Comparison of ENCODE assay signal across 1 cellular context in the genomic region with DNA sequence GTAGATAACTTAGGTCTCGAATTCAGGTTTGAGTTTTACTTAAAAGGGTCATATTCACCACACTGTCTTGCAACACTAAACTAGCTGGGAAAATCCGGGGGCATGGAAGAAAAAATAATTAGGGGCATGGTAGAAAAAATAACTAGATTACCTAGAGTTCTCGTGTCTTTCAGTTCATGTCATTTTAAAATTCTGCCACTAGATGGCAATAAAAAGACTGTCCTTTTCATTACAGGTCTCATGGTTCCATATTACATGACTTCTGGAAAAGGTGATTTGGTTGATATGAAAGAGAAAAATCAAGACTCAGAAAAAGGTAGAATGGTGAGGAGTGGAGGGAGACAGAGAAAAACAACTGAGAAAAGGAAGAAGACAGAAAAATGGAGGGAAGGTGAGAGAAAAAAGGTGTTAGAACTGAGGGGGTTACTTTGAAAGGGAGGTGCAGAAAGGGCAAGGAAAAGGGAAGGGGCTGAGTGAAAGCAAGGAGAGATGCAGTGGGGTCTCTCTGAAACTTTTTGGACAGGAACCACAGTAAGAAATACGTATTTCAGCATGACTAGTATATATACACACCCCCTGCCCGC.
TF ChIP-seq lines count a peak whose summit lies in the region.

No MANE protein-coding gene starts in this region.

TF ChIP-seq in GM12878, 131 proteins besides CTCF, POLR2A, EP300 and RAD21 (continued from another document):
- TF ChIP-seq, protein P1, sequence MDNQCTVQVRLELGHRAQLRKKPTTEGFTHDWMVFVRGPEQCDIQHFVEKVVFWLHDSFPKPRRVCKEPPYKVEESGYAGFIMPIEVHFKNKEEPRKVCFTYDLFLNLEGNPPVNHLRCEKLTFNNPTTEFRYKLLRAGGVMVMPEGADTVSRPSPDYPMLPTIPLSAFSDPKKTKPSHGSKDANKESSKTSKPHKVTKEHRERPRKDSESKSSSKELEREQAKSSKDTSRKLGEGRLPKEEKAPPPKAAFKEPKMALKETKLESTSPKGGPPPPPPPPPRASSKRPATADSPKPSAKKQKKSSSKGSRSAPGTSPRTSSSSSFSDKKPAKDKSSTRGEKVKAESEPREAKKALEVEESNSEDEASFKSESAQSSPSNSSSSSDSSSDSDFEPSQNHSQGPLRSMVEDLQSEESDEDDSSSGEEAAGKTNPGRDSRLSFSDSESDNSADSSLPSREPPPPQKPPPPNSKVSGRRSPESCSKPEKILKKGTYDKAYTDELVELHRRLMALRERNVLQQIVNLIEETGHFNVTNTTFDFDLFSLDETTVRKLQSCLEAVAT (IDR thresholded peaks at IDR 0.05): 0 out of 2 replicates have a peak, but pooled peaks have one; percentile 33
- no peak for TF ChIP-seq CBX3 (IDR thresholded peaks at IDR 0.05; ENCODE audit: borderline replicate concordance, low read depth)
- TF ChIP-seq ZSCAN29 (IDR thresholded peaks at IDR 0.05): no peak
- no peak for TF ChIP-seq HCFC1 (IDR thresholded peaks at IDR 0.05; ENCODE audit: low read length)
- TF ChIP-seq ZNF207 (IDR thresholded peaks at IDR 0.05; ENCODE audit: borderline replicate concordance): no peak
- no peak for TF ChIP-seq SREBF2 (IDR thresholded peaks at IDR 0.05; ENCODE audit: low read length)
- TF ChIP-seq, protein P2, sequence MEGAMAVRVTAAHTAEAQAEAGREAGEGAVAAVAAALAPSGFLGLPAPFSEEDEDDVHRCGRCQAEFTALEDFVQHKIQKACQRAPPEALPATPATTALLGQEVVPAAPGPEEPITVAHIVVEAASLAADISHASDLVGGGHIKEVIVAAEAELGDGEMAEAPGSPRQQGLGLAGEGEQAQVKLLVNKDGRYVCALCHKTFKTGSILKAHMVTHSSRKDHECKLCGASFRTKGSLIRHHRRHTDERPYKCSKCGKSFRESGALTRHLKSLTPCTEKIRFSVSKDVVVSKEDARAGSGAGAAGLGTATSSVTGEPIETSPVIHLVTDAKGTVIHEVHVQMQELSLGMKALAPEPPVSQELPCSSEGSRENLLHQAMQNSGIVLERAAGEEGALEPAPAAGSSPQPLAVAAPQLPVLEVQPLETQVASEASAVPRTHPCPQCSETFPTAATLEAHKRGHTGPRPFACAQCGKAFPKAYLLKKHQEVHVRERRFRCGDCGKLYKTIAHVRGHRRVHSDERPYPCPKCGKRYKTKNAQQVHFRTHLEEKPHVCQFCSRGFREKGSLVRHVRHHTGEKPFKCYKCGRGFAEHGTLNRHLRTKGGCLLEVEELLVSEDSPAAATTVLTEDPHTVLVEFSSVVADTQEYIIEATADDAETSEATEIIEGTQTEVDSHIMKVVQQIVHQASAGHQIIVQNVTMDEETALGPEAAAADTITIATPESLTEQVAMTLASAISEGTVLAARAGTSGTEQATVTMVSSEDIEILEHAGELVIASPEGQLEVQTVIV (IDR thresholded peaks at IDR 0.05; ENCODE audit: borderline replicate concordance, partially characterized antibody): no peak
- TF ChIP-seq RELA (IDR thresholded peaks at IDR 0.05; ENCODE audit: borderline replicate concordance, partially characterized antibody): no peak
